In genomic region chr1:73576084-73576483, GRCh38 we compare ENCODE assay signal across 20 cellular contexts.
A peak's percentile ranks its signal among the peaks of the same experiment; 100 is the strongest.
DNase-seq lines count a peak whose midpoint lies in the region; TF ChIP-seq lines count a peak whose summit lies in the region.
"Had no signal": no experiment of that assay in that cellular context is flagged by ENCODE, and none has a peak within 500 bp of the region (broad histone marks: within the 10 kb centered on the region; RNA-seq: fewer than 3 reads in every experiment).

No MANE protein-coding gene starts in this region.

- H3K27ac Mint-ChIP-seq in neural progenitor cell = peak overlapping the region; percentile 19
- H3K27ac Mint-ChIP-seq: CD8-positive, alpha-beta memory T cell; GM23338; IgD-negative memory B cell had no signal

- no peaks in the 10 kb centered on the region for H3F3A ChIP-seq in neural progenitor cell (ENCODE audit: low read depth)

- H3K27me3 Mint-ChIP-seq in neural progenitor cell (ENCODE audit: insufficient read depth, low read depth) = no peaks in the 10 kb centered on the region
- H3K27me3 Mint-ChIP-seq: CD8-positive, alpha-beta memory T cell; IgD-negative memory B cell had no signal

- H3K4me2 ChIP-seq in neural progenitor cell = no peak overlapping the region
- H3K4me2 ChIP-seq: GM23338 had no signal

- H3K9me3 ChIP-seq in neural progenitor cell (ENCODE audit: low read depth) = peaks cover 4% of the 10 kb centered on the region
- no peaks in the 10 kb centered on the region for H3K9me3 ChIP-seq in tibial artery
- H3K9me3 ChIP-seq: SJCRH30 had no signal

- no peaks in the 10 kb centered on the region for H3K4me1 ChIP-seq in ACC112 (ENCODE audit: control insufficient read depth, insufficient read depth, low read length, unreplicated experiment)
- H3K4me1 ChIP-seq in neural progenitor cell = no peaks in the 10 kb centered on the region
- no peaks in the 10 kb centered on the region for H3K4me1 ChIP-seq in tibial artery
- H3K4me1 ChIP-seq: SJCRH30 had no signal

- peaks cover 3% of the 10 kb centered on the region for H3K36me3 Mint-ChIP-seq in neural progenitor cell
- H3K36me3 Mint-ChIP-seq: CD8-positive, alpha-beta memory T cell had no signal

- intact Hi-C loops in tibial artery (cut with DNase I; ENCODE audit: low total_unique reads) = no loop called here

- no peaks in the 10 kb centered on the region for H3K36me3 ChIP-seq in ACC112 (ENCODE audit: insufficient read depth, low read length)
- no peaks in the 10 kb centered on the region for H3K36me3 ChIP-seq in neural progenitor cell
- no peaks in the 10 kb centered on the region for H3K36me3 ChIP-seq in tibial artery
- H3K36me3 ChIP-seq: SJCRH30 had no signal

- H3K27me3 ChIP-seq in ACC112 (ENCODE audit: insufficient read depth, low read length) = no peaks in the 10 kb centered on the region
- no peaks in the 10 kb centered on the region for H3K27me3 ChIP-seq in neural progenitor cell
- H3K27me3 ChIP-seq in tibial artery = no peaks in the 10 kb centered on the region
- H3K27me3 ChIP-seq: SJCRH30 had no signal

- 0 out of 2 replicates have a peak overlapping the region, but pooled peaks have one; percentile 26 for H3K4me3 ChIP-seq in ACC112 (ENCODE audit: low read depth, low read length)
- H3K4me3 ChIP-seq in neural progenitor cell = no peak overlapping the region
- H3K4me3 ChIP-seq in tibial artery = no peak overlapping the region
- H3K4me3 ChIP-seq: GM23338, SJCRH30 had no signal

- H3K27ac ChIP-seq in ACC112 (ENCODE audit: low read depth, low read length) (no peak overlapping the region), neural progenitor cell (no peak overlapping the region), tibial artery (no peak overlapping the region)
- H3K27ac ChIP-seq: C4-2B, SJCRH30 had no signal

- peaks cover 10% of the 10 kb centered on the region for H3K4me1 Mint-ChIP-seq in neural progenitor cell
- H3K4me1 Mint-ChIP-seq: CD8-positive, alpha-beta memory T cell had no signal

- DNase-seq in HT1080 (ENCODE audit: low read depth) = peak; percentile 52
- peak; percentile 43 for DNase-seq in astrocyte of the hippocampus (ENCODE audit: low read depth, low spot score)
- no peak for DNase-seq in neural progenitor cell (ENCODE audit: low spot score)
- no peak for DNase-seq in GM13976 (ENCODE audit: low spot score)
- no peak for DNase-seq in NCI-H1694 (lab: John Stamatoyannopoulos, UW)
- no peak for DNase-seq in tibial artery
- DNase-seq: Calu3; CD8-positive, alpha-beta memory T cell; DMS153; GDM1; NCI-H1417; NCI-H187 treated with DMSO at 0.1 percent for 48 hours; NCI-H226; NCI-H524 treated with DMSO at 0.1 percent for 48 hours; OCI-M1 had no signal

- in situ Hi-C loops in GM13976 (cut with MboI; ENCODE audit: low sequenced_read_pairs, unreplicated experiment) = no loop called here

- no peaks in the 10 kb centered on the region for H4K20me1 ChIP-seq in neural progenitor cell (ENCODE audit: low read depth)

- TF ChIP-seq CTCF in neural progenitor cell (IDR thresholded peaks at IDR 0.05) (no peak), GM13976 (IDR thresholded peaks at IDR 0.05; ENCODE audit: borderline replicate concordance, control extremely low read depth, extremely low read depth, insufficient read depth, missing control alignments) (no peak), tibial artery (IDR thresholded peaks at IDR 0.05) (no peak)

- H2AFZ ChIP-seq in ACC112 (ENCODE audit: low read length, unreplicated experiment) (peak overlapping the region; percentile 15), neural progenitor cell (replicated peaks) (no peak overlapping the region)
- H2AFZ ChIP-seq: GM23338 had no signal

- H3K4me3 Mint-ChIP-seq in neural progenitor cell = no peak overlapping the region
- H3K4me3 Mint-ChIP-seq: CD8-positive, alpha-beta memory T cell; GM23338; IgD-negative memory B cell had no signal

- peaks cover 10% of the 10 kb centered on the region for H3K9me3 Mint-ChIP-seq in neural progenitor cell

- H3K79me2 ChIP-seq in ACC112 (ENCODE audit: control insufficient read depth, insufficient read depth, low read length, unreplicated experiment) = no peaks in the 10 kb centered on the region
- H3K79me2 ChIP-seq in neural progenitor cell (ENCODE audit: low read depth) = no peaks in the 10 kb centered on the region

- H3K9ac ChIP-seq in neural progenitor cell = no peak overlapping the region

Comparison
In these comparisons a context has a peak if more than half of its experiments do, and no peak if none do; other contexts are left out.
1. DNase-seq: peak in HT1080 (single experiment) and astrocyte of the hippocampus (single experiment); none in neural progenitor cell (single experiment), GM13976 (single experiment), NCI-H1694 (single experiment) and tibial artery (0 of 2).